Comparison of ENCODE assay signal across 8 cellular contexts in genomic region chr5:138465288-138466057, GRCh38. TPM values are rescaled to one million over a fixed set of nuclear protein-coding genes. Genes with fewer than 3 reads are reported as not detected.
DNase-seq lines count a peak whose midpoint lies in the region; ATAC-seq and TF ChIP-seq lines count a peak whose summit lies in the region.

TSS of gene EGR1 (plus strand) at chr5:138465479. CDS start at chr5:138465762, 283 bp downstream.

- no peaks in the 10 kb centered on the region for H3K27me3 ChIP-seq in kidney epithelial cell (ENCODE audit: control insufficient read depth, insufficient read depth, low read length)

- DNase-seq in AG20443 (ENCODE audit: low spot score) (peak; percentile 90), NCI-H446 (lab: John Stamatoyannopoulos, UW) (peak; percentile 90 to 91), cerebellar cortex (ENCODE audit: low spot score) (peak; percentile 98), kidney epithelial cell (ENCODE audit: low read depth) (no peak)
- peak; percentile 94 for DNase-seq in activated CD4-positive, alpha-beta T cell treated with anti-CD3 and anti-CD28 coated beads for 1 hour
- DNase-seq in stimulated activated CD4-positive, alpha-beta T cell treated with anti-CD3 and anti-CD28 coated beads, Interleukin-15, amount 100 ng/mL, for 24 hours = peak; percentile 97

- peak within 1 kb of the TSS; percentile 73 for H3K4me3 ChIP-seq in kidney epithelial cell (ENCODE audit: low read depth, low read length)

- H3K36me3 ChIP-seq in kidney epithelial cell (ENCODE audit: control insufficient read depth, insufficient read depth, low read length) = peaks cover 3% of the 10 kb centered on the region

- ATAC-seq in GM19043 (IDR thresholded peaks at IDR 0.05; ENCODE audit: low read depth, unreplicated experiment) (peak; percentile 49), HG03342 (IDR thresholded peaks at IDR 0.05; ENCODE audit: unreplicated experiment) (peak; percentile 53)

- no peak for TF ChIP-seq CTCF in kidney epithelial cell (IDR thresholded peaks at IDR 0.05; ENCODE audit: insufficient read depth, low read length, poor library complexity, severe bottlenecking)

RNA-seq across cellular contexts. Expression of gene EGR1, which starts in this region (rescaled TPM):
- 2.0 and 4.1 TPM in 2 replicates for total RNA-seq in kidney epithelial cell
